ENCODE assay signal across 10 cellular contexts in genomic region chr2:42812899-42813479, GRCh38. TPM values are rescaled to one million over a fixed set of nuclear protein-coding genes. Genes with fewer than 3 reads are reported as not detected.
DNase-seq lines count a peak whose midpoint lies in the region; ATAC-seq and TF ChIP-seq lines count a peak whose summit lies in the region.
"Had no signal": no experiment of that assay in that cellular context is flagged by ENCODE, and none has a peak within 500 bp of the region (broad histone marks: within the 10 kb centered on the region; RNA-seq: fewer than 3 reads in every experiment).

No MANE protein-coding gene starts in this region.

- BruUV-seq in OCI-LY7 (replicated peaks; lab: Mats Ljungman, UMichigan), result no TSS peak

- intact Hi-C loops in OCI-LY7 (cut with micrococcal nuclease; ENCODE audit: unreplicated experiment), result no loop called here
- intact Hi-C loops in sigmoid colon (cut with DNase I), result no loop called here

- POLR2A ChIA-PET in OCI-LY7 (lab: Charles Lee), result interaction anchor here (0.6 to 1.0 kb wide), 3 partner anchors 10 to 1374 kb away, joined by 3 read pairs; no protein-coding TSS in a partner anchor

- H3K27ac ChIP-seq in OCI-LY7 (ENCODE audit: low read depth, low read length, poor library complexity, severe bottlenecking) (no peak overlapping the region), sigmoid colon (no peak overlapping the region)
- H3K27ac ChIP-seq: SK-N-MC had no signal

- H3K4me2 ChIP-seq in OCI-LY7 (ENCODE audit: low read length), result no peak overlapping the region

- no peak overlapping the region for H2AFZ ChIP-seq in OCI-LY7 (ENCODE audit: low read length)

- ATAC-seq in GM19328 (IDR thresholded peaks at IDR 0.05; ENCODE audit: unreplicated experiment), result no peak
- ATAC-seq in HG03280 (IDR thresholded peaks at IDR 0.05; ENCODE audit: unreplicated experiment), result no peak
- ATAC-seq: mucosa of descending colon had no signal

- H3K4me3 ChIP-seq in OCI-LY7 (ENCODE audit: low read depth, low read length, poor library complexity, severe bottlenecking), result no peak overlapping the region
- no peak overlapping the region for H3K4me3 ChIP-seq in sigmoid colon
- H3K4me3 ChIP-seq: mucosa of descending colon, SK-N-MC had no signal

- no peaks in the 10 kb centered on the region for H4K20me1 ChIP-seq in OCI-LY7 (ENCODE audit: insufficient read depth, low read length)

- no peak for TF ChIP-seq POLR2A in sigmoid colon (IDR thresholded peaks at IDR 0.05)

- CTCF ChIA-PET in OCI-LY7 (lab: Charles Lee; ENCODE audit: unreplicated experiment), result no interaction called here

- 0 to 44% methylated on average over 1 of the region's 1 CpG for WGBS in sigmoid colon, 2 donors

- H3K27me3 ChIP-seq in sigmoid colon, result no peaks in the 10 kb centered on the region

- H3K9me3 ChIP-seq in OCI-LY7 (ENCODE audit: low read length) (no peaks in the 10 kb centered on the region), sigmoid colon (no peaks in the 10 kb centered on the region)
- H3K9me3 ChIP-seq: mucosa of descending colon had no signal

- H3K36me3 ChIP-seq in OCI-LY7 (ENCODE audit: insufficient read depth, low read length) (no peaks in the 10 kb centered on the region), sigmoid colon (no peaks in the 10 kb centered on the region)

- TF ChIP-seq EP300 in sigmoid colon (IDR thresholded peaks at IDR 0.05), result no peak

- H3K79me2 ChIP-seq in OCI-LY7 (ENCODE audit: insufficient read depth, low read depth, low read length), result no peaks in the 10 kb centered on the region

- H3K4me1 ChIP-seq in OCI-LY7 (ENCODE audit: insufficient read depth, low read length, poor library complexity, severe bottlenecking), result peaks cover 15% of the 10 kb centered on the region
- H3K4me1 ChIP-seq in sigmoid colon, result peaks cover 0 to 22% (median 14%) of the 10 kb centered on the region in 4 donors

- TF ChIP-seq CTCF in OCI-LY7 (conservative IDR thresholded peaks at IDR 0.05; ENCODE audit: low read length) (peak; percentile 66), sigmoid colon (IDR thresholded peaks at IDR 0.05) (peak; percentile 30 to 62 (median 50))

- no peaks in the 10 kb centered on the region for H3K9me2 ChIP-seq in OCI-LY7 (ENCODE audit: insufficient read depth, low read length)

- DNase-seq in NCI-H345 (lab: John Stamatoyannopoulos, UW), result peak; percentile 29
- no peak for DNase-seq in NCI-H345 treated with DMSO at 0.1 percent for 48 hours (lab: John Stamatoyannopoulos, UW; ENCODE audit: unreplicated experiment)
- peak; percentile 14 for DNase-seq in OCI-LY7 (ENCODE audit: low spot score)
- peak; percentile 57 for DNase-seq in dermis blood vessel endothelial cell
- DNase-seq in sigmoid colon, result no peak
- no peak for DNase-seq in activated CD4-positive, CD25-positive, alpha-beta regulatory T cell treated with anti-CD3 and anti-CD28 coated beads, Interleukin-2, amount 50 U/mL, for 72 hours

RNA-seq across cellular contexts. Expression of gene HAAO, which starts 20.6 kb away (rescaled TPM):
- not detected in 2 replicates for total RNA-seq in OCI-LY7 (2014; rRNA removed; shearing (Covaris generic))
- total RNA-seq in OCI-LY7 (2022) (not detected in 2 replicates), dermis blood vessel endothelial cell (not detected in 2 replicates), sigmoid colon (1 to 10 TPM; 2.5 to 5.6 (median 3.5) TPM)
- polyA plus RNA-seq in sigmoid colon, result 10 to 100 TPM in 2 of 3 donors, 1 to 10 TPM in 1; 8.3 to 37.9 (median 12.6) TPM

RNA-seq across cellular contexts. Expression of gene OXER1, which starts 49.1 kb away (rescaled TPM):
- not detected in 2 replicates for total RNA-seq in OCI-LY7 (2014; rRNA removed; shearing (Covaris generic))
- total RNA-seq in OCI-LY7 (2022), result not detected in 2 replicates
- total RNA-seq in dermis blood vessel endothelial cell, result not detected in 2 replicates
- total RNA-seq in sigmoid colon, result 1 to 10 TPM in 1 of 4 donors, under 1 TPM in 3; 0.33 to 2.6 (median 0.59) TPM
- polyA plus RNA-seq in sigmoid colon, result 1 to 10 TPM in 2 of 3 donors, not detected in 1; 1.8 to 3.0 TPM

Comparison
In these comparisons a context has a peak if more than half of its experiments do, and no peak if none do; other contexts are left out.
1. DNase-seq: peak in NCI-H345 (single experiment), OCI-LY7 (single experiment) and dermis blood vessel endothelial cell (single experiment); none in NCI-H345 treated with DMSO at 0.1 percent for 48 hours (single experiment), sigmoid colon (single experiment) and activated CD4-positive, CD25-positive, alpha-beta regulatory T cell treated with anti-CD3 and anti-CD28 coated beads, Interleukin-2, amount 50 U/mL, for 72 hours (single experiment).